In the genomic region with DNA sequence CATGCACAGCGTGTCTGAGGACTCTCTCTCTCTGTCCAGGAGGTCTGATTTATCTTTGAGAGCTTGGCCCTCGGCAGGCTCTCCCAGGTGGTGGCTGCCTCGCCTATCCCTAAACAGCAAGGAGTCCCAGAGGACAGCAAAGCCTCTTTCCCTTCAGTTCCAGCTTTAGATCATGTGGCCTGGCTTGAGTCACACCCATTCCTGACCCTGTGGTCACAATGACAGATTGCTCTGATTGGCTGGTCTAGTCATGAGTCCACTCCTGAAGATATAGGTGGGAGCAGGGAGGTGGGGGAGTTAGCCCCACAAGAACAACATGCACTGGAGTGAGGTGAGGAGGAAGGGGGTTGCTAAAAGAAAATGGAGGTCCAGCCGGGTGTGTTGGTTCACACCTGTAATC, we compare ENCODE assay signal across 29 cellular contexts. TPM values are rescaled to one million over a fixed set of nuclear protein-coding genes. Genes with fewer than 3 reads are reported as not detected.
DNase-seq lines count a peak whose midpoint lies in the region; ATAC-seq and TF ChIP-seq lines count a peak whose summit lies in the region.
"Had no signal": no experiment of that assay in that cellular context is flagged by ENCODE, and none has a peak within 500 bp of the region (broad histone marks: within the 10 kb centered on the region; RNA-seq: fewer than 3 reads in every experiment).

No MANE protein-coding gene starts in this region.

- TF ChIP-seq CTCF in PC-3 (conservative IDR thresholded peaks at IDR 0.05; ENCODE audit: low read depth, low read length): no peak
- TF ChIP-seq CTCF in dorsolateral prefrontal cortex (IDR thresholded peaks at IDR 0.05 in 54 of 56, conservative IDR thresholded peaks at IDR 0.05 in 2 of 56; ENCODE audit: low read depth in 1 of 56, partially characterized antibody in 56 of 56): no peak

- CTCF ChIA-PET in PC-3 (lab: Charles Lee): no interaction called here

- no peak overlapping the region for H3K4me3 ChIP-seq in PC-3 (ENCODE audit: low read length)
- H3K4me3 ChIP-seq in dorsolateral prefrontal cortex: no peak overlapping the region
- H3K4me3 ChIP-seq: gastrocnemius medialis, hepatocyte, right lobe of liver, SK-N-MC, suprapubic skin, upper lobe of right lung had no signal

- BruUV-seq in PC-3 (replicated peaks; lab: Mats Ljungman, UMichigan): no TSS peak

- H3K4me1 ChIP-seq in PC-3 (ENCODE audit: insufficient read depth, low read length): peaks cover 31% of the 10 kb centered on the region
- H3K4me1 ChIP-seq: gastrocnemius medialis, right lobe of liver, suprapubic skin, upper lobe of right lung had no signal

- H3K9ac ChIP-seq in PC-3 (ENCODE audit: low read length): no peak overlapping the region

- no peaks in the 10 kb centered on the region for H3K27me3 ChIP-seq in PC-3 (ENCODE audit: low read length)
- peaks cover 0 to 79% (median 6%) of the 10 kb centered on the region in 45 donors for H3K27me3 ChIP-seq in dorsolateral prefrontal cortex
- H3K27me3 ChIP-seq: gastrocnemius medialis, hepatocyte, right lobe of liver, suprapubic skin, upper lobe of right lung had no signal

- peak; percentile 15 for DNase-seq in EL
- peak; percentile 22 for DNase-seq in PC-3
- peak; percentile 41 for DNase-seq in kidney tubule cell (ENCODE audit: low spot score)
- no peak for DNase-seq in erythroblast (lab: John Stamatoyannopoulos, UW)
- no peak for DNase-seq in NCI-H446 (lab: John Stamatoyannopoulos, UW)
- no peak for DNase-seq in dorsolateral prefrontal cortex
- DNase-seq: activated CD4-positive, alpha-beta memory T cell treated with anti-CD3 and anti-CD28 coated beads for 36 hours; activated CD4-positive, CD25-positive, alpha-beta regulatory T cell treated with anti-CD3 and anti-CD28 coated beads, Interleukin-2, amount 50 U/mL, for 72 hours; anterior cingulate cortex; cortex of kidney; gastrocnemius medialis; GDM1; KG1; left colon; mesenchymal stem cell; NCI-H1417 treated with DMSO at 0.1 percent for 48 hours; NCI-H2081 treated with DMSO at 0.1 percent for 48 hours; NCI-H345; NCI-H774; stimulated activated CD4-positive, alpha-beta T cell treated with anti-CD3 and anti-CD28 coated beads, Interleukin-4, amount 100 ng/mL, for 24 hours; upper lobe of right lung had no signal

- no peak overlapping the region for H2AFZ ChIP-seq in PC-3 (ENCODE audit: low read length)
- H2AFZ ChIP-seq: hepatocyte had no signal

- no peaks in the 10 kb centered on the region for H3K36me3 ChIP-seq in PC-3 (ENCODE audit: low read depth, low read length)
- H3K36me3 ChIP-seq: gastrocnemius medialis, right lobe of liver, suprapubic skin, upper lobe of right lung had no signal

- no peaks in the 10 kb centered on the region for H3K9me3 ChIP-seq in PC-3 (ENCODE audit: low read length)
- H3K9me3 ChIP-seq: gastrocnemius medialis, right lobe of liver, suprapubic skin, upper lobe of right lung had no signal

- H3K79me2 ChIP-seq in PC-3 (ENCODE audit: low read length): no peaks in the 10 kb centered on the region
- H3K79me2 ChIP-seq: hepatocyte had no signal

- POLR2A ChIA-PET in PC-3 (lab: Charles Lee; ENCODE audit: unreplicated experiment): no interaction called here

- ATAC-seq in PC-3: no peak
- ATAC-seq: activated T-helper 17 cell treated with anti-CD3 and anti-CD28 coated beads, Interleukin-2, amount 50 U/mL, for 72 hours; esophagus mucosa; gastrocnemius medialis; left colon; right lobe of liver; stimulated activated memory B cell treated with anti-CD40 and anti-IgM and Interleukin-4, amounts not matched to agents 10 μg/mL and 1 μg/mL and 100 μg/mL, for 72 hours; upper lobe of right lung had no signal

- H3K9me2 ChIP-seq in PC-3 (replicated peaks; ENCODE audit: low read length): no peaks in the 10 kb centered on the region

- intact Hi-C loops in PC-3 (cut with micrococcal nuclease) (no loop called here), dorsolateral prefrontal cortex (cut with DNase I) (no loop called here)

- no peak overlapping the region for H3K4me2 ChIP-seq in PC-3 (ENCODE audit: low read length)
- H3K4me2 ChIP-seq: hepatocyte had no signal

- peaks cover 8% of the 10 kb centered on the region for H3F3A ChIP-seq in PC-3 (ENCODE audit: low read length, unreplicated experiment)

- no peak for TF ChIP-seq POLR2A in erythroblast (IDR thresholded peaks at IDR 0.05; ENCODE audit: low read length)

- no peaks in the 10 kb centered on the region for H4K20me1 ChIP-seq in PC-3 (ENCODE audit: low read length)

- H3K27ac ChIP-seq in PC-3 (ENCODE audit: low read length) (no peak overlapping the region), dorsolateral prefrontal cortex (no peak overlapping the region)
- H3K27ac ChIP-seq: gastrocnemius medialis, hepatocyte, right lobe of liver, RWPE1, SK-N-MC, suprapubic skin, upper lobe of right lung had no signal

RNA-seq across cellular contexts. Expression of a gene that starts 12.1 kb away (rescaled TPM):
- total RNA-seq in PC-3 (2014; rRNA removed): 38.9 and 48.3 TPM in 2 replicates
- 10 to 100 TPM; 13.7 to 42.8 (median 26.2) TPM for total RNA-seq in dorsolateral prefrontal cortex

RNA-seq across cellular contexts. Expression of a gene that starts 20.7 kb away (rescaled TPM):
- 175 and 189 TPM in 2 replicates for total RNA-seq in PC-3 (2014; rRNA removed)
- 10 to 100 TPM; 18.1 to 39.2 (median 27.8) TPM for total RNA-seq in dorsolateral prefrontal cortex

RNA-seq across cellular contexts. Expression of a gene that starts 24.9 kb away (rescaled TPM):
- total RNA-seq in PC-3 (2014; rRNA removed) (307 and 324 TPM in 2 replicates), dorsolateral prefrontal cortex (10 to 100 TPM; 13.5 to 43.9 (median 25.0) TPM)

RNA-seq across cellular contexts. Expression of a gene that starts 26.6 kb away (rescaled TPM):
- total RNA-seq in PC-3 (2014; rRNA removed) (1.6 and 2.4 TPM in 2 replicates), dorsolateral prefrontal cortex (10 to 100 TPM in 104 of 120 experiments, 1 to 10 TPM in 16; 5.3 to 51.8 (median 17.5) TPM)

RNA-seq across cellular contexts. Expression of a gene that starts 42.9 kb away (rescaled TPM):
- 11.3 and 24.2 TPM in 2 replicates for total RNA-seq in PC-3 (2014; rRNA removed)
- 10 to 100 TPM; 15.0 to 35.0 (median 22.4) TPM for total RNA-seq in dorsolateral prefrontal cortex

Comparison
In these comparisons a context has a peak if more than half of its experiments do, and no peak if none do; other contexts are left out.
1. DNase-seq: peak in EL (single experiment), PC-3 (single experiment) and kidney tubule cell (single experiment); none in erythroblast (0 of 2), NCI-H446 (0 of 2) and dorsolateral prefrontal cortex (0 of 10).